17 cellular contexts compared by ENCODE assay signal in the genomic region with DNA sequence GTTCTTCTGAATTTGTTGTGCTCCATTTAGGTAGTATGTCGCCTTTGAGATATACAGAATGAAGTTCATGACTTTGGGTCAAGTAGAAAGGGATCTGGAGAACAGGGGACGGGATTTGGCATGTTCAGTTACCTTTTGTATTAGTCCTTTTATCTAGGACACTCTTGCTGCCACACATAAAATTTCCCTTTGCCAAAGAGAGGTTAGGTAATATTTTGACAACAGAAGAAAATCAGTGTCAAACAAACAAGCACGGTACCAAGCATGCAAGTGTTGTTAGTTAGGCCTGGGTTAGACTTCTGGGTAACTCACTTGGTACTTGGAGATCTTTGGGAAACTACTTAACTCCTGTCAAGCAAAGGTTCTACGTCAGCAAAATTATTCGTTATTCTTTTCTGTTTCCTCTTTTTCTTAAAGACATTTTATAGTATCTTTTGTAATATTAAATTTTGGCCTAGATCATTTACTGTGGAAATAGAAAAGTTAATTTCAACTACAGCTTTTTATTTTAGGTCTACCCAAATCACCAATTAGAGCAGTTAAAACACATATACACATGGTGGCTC.
"Had no signal": no experiment of that assay in that cellular context is flagged by ENCODE, and none has a peak within 500 bp of the region (broad histone marks: within the 10 kb centered on the region; RNA-seq: fewer than 3 reads in every experiment).

No MANE protein-coding gene starts in this region.

- H3K4me3 Mint-ChIP-seq: activated CD4-positive, alpha-beta T cell treated with anti-CD3 and anti-CD28 coated beads, Interleukin-2, amount 10 ng/mL, durations not matched to agents 7 days and 5 days; activated CD8-positive, alpha-beta T cell treated with anti-CD3 and anti-CD28 coated beads, Interleukin-2, amount 10 ng/mL, durations not matched to agents 7 days and 5 days; activated naive CD8-positive, alpha-beta T cell treated with anti-CD3 and anti-CD28 coated beads, Interleukin-2, amount 10 ng/mL, durations not matched to agents 7 days and 5 days; activated T-cell treated with anti-CD3 and anti-CD28 coated beads, Interleukin-2, amount 50 U/mL, for 24 hours had no signal

- H3K36me3 Mint-ChIP-seq: activated naive CD8-positive, alpha-beta T cell treated with anti-CD3 and anti-CD28 coated beads, Interleukin-2, amount 10 ng/mL, durations not matched to agents 7 days and 5 days had no signal

- H3K36me3 ChIP-seq: brain microvascular endothelial cell, gastroesophageal sphincter, heart left ventricle had no signal

- H3K27ac Mint-ChIP-seq: activated CD4-positive, alpha-beta T cell treated with anti-CD3 and anti-CD28 coated beads, Interleukin-2, amount 10 ng/mL, durations not matched to agents 7 days and 5 days; activated CD8-positive, alpha-beta T cell treated with anti-CD3 and anti-CD28 coated beads, Interleukin-2, amount 10 ng/mL, durations not matched to agents 7 days and 5 days; activated naive CD8-positive, alpha-beta T cell treated with anti-CD3 and anti-CD28 coated beads, Interleukin-2, amount 10 ng/mL, durations not matched to agents 7 days and 5 days; activated T-cell treated with anti-CD3 and anti-CD28 coated beads, Interleukin-2, amount 50 U/mL, for 24 hours; activated T-helper 2 cell treated with anti-CD3 and anti-CD28 coated beads, Interferon-gamma antibody, Interleukin-2, Interleukin-4, amounts not matched to agents 10 μg/mL and 5 μg/mL and 100 μg/mL, durations not matched to agents 14 hours and 24 hours and 36 hours had no signal

- H3K4me3 ChIP-seq: coronary artery, gastroesophageal sphincter, heart left ventricle had no signal

- H3K4me1 Mint-ChIP-seq: activated CD4-positive, alpha-beta T cell treated with anti-CD3 and anti-CD28 coated beads, Interleukin-2, amount 10 ng/mL, durations not matched to agents 7 days and 5 days; activated naive CD8-positive, alpha-beta T cell treated with anti-CD3 and anti-CD28 coated beads, Interleukin-2, amount 10 ng/mL, durations not matched to agents 7 days and 5 days had no signal

- H3K27ac ChIP-seq: brain microvascular endothelial cell had no signal

- ATAC-seq: activated CD8-positive, alpha-beta T cell treated with anti-CD3 and anti-CD28 coated beads, Interleukin-2, amount 10 ng/mL, durations not matched to agents 7 days and 5 days; gastroesophageal sphincter; heart left ventricle; stimulated activated naive CD8-positive, alpha-beta T cell treated with anti-CD3 and anti-CD28 coated beads, Interleukin-15, Interleukin-2, amounts not matched to agents 100 U/mL and 50 U/mL, for 24 hours had no signal

- H3K9me3 ChIP-seq: gastroesophageal sphincter, heart left ventricle had no signal

- DNase-seq: activated CD4-positive, alpha-beta T cell treated with anti-CD3 and anti-CD28 coated beads, Interleukin-2, amount 10 ng/mL, durations not matched to agents 7 days and 5 days; activated CD8-positive, alpha-beta T cell treated with anti-CD3 and anti-CD28 coated beads, Interleukin-2, amount 10 ng/mL, durations not matched to agents 7 days and 5 days; activated naive CD4-positive, alpha-beta T cell treated with Interleukin-2 at 50 U/mL for 16 hours; activated naive CD8-positive, alpha-beta T cell treated with anti-CD3 and anti-CD28 coated beads, Interleukin-2, amount 10 ng/mL, durations not matched to agents 7 days and 5 days; activated T-cell treated with anti-CD3 and anti-CD28 coated beads, Interleukin-2, amount 50 U/mL, for 24 hours; amygdala; brain microvascular endothelial cell; heart left ventricle; kidney glomerular epithelial cell; retina; stimulated activated CD4-positive, alpha-beta T cell treated with anti-CD3 and anti-CD28 coated beads, Interleukin-2, amount 100 ng/mL, for 24 hours; stimulated activated naive CD8-positive, alpha-beta T cell treated with anti-CD3 and anti-CD28 coated beads, Interleukin-15, Interleukin-2, amounts not matched to agents 100 U/mL and 50 U/mL, for 24 hours; T-helper 1 cell; T-helper 9 cell had no signal

- H3K27me3 ChIP-seq: brain microvascular endothelial cell, gastroesophageal sphincter, heart left ventricle had no signal

- H3K27me3 Mint-ChIP-seq: activated CD4-positive, alpha-beta T cell treated with anti-CD3 and anti-CD28 coated beads, Interleukin-2, amount 10 ng/mL, durations not matched to agents 7 days and 5 days; activated naive CD8-positive, alpha-beta T cell treated with anti-CD3 and anti-CD28 coated beads, Interleukin-2, amount 10 ng/mL, durations not matched to agents 7 days and 5 days; activated T-cell treated with anti-CD3 and anti-CD28 coated beads, Interleukin-2, amount 50 U/mL, for 24 hours had no signal
